Comparison of ENCODE assay signal across 8 cellular contexts in the genomic region with DNA sequence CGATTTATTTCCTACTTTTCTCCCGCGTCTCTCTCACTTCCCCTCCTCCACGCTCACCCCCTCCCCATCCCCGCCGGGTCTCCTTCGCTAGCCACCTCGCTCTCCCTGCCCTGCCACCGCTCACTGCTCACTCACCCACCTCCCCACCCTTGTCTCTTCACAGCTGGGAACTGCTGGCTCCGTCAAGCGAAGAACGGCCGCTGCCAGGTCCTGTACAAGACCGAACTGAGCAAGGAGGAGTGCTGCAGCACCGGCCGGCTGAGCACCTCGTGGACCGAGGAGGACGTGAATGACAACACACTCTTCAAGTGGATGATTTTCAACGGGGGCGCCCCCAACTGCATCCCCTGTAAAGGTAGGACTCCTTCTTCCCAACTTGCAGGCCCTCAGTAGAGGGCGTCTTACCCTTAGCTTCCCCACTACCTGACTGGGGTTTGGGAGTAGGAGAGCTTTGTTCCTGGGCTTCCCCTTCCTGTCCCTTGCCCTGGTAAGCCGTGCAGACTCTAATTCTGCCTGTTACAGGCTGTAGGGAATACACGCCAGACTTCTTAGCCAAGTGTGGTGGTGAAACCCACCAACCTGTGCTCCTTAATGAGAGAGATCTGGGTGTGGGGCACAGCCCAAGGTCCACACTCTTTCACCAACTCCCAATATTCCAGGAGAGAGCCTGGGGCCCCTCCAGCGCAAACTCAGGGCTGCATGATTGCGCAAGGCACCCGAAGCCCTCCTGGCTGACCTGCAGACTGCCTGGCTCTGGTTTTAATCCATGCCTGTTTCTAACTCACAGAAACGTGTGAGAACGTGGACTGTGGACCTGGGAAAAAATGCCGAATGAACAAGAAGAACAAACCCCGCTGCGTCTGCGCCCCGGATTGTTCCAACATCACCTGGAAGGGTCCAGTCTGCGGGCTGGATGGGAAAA. TPM values are rescaled to one million over a fixed set of nuclear protein-coding genes. Genes with fewer than 3 reads are reported as not detected.
DNase-seq lines count a peak whose midpoint lies in the region; ATAC-seq lines count a peak whose summit lies in the region.

No MANE protein-coding gene starts in this region.

- DNase-seq in 8988T (peak; percentile 50), T-helper 17 cell (no peak), mesenchymal stem cell (peak; percentile 32), ureter (ENCODE audit: low spot score) (peak; percentile 43), SIG-M5 treated with dmso at 0.1 percent for 504 hours (lab: John Stamatoyannopoulos, UW; ENCODE audit: unreplicated experiment) (no peak), NCI-H2029 (lab: John Stamatoyannopoulos, UW) (no peak)

- peak overlapping the region; percentile 9 to 89 for H2BK12ac ChIP-seq in mesenchymal stem cell (ENCODE audit: low read length in 2 of 2)

- WGBS in mesenchymal stem cell, result 39% methylated on average over 33 of the region's 35 CpGs

- peak overlapping the region in 1 of 2 experiments; percentile 75 for H3K14ac ChIP-seq in mesenchymal stem cell (ENCODE audit: low read length in 2 of 2)

- peak overlapping the region; percentile 58 to 59 for H3K18ac ChIP-seq in mesenchymal stem cell (ENCODE audit: low read depth in 1 of 2, low read length in 2 of 2)

- peaks cover 66% of the 10 kb centered on the region for H3K27me3 Mint-ChIP-seq in T-helper 17 cell

- no peak overlapping the region for H3K23ac ChIP-seq in mesenchymal stem cell (ENCODE audit: low read length in 2 of 2)

- H3K36me3 ChIP-seq in endocrine pancreas (ENCODE audit: control insufficient read depth, insufficient read depth, low read length), result no peaks in the 10 kb centered on the region
- H3K36me3 ChIP-seq in mesenchymal stem cell (ENCODE audit: control insufficient read depth in 1 of 2, insufficient read depth in 2 of 2, low read depth in 1 of 2, low read length in 2 of 2), result peaks cover 0 to 45% of the 10 kb centered on the region in 2 experiments

- ATAC-seq in GM19467 (IDR thresholded peaks at IDR 0.05; ENCODE audit: unreplicated experiment), result peak; percentile 23
- ATAC-seq in T-helper 17 cell, result peak; percentile 19

- no peak overlapping the region for H2BK120ac ChIP-seq in mesenchymal stem cell (ENCODE audit: low read depth, low read length)

- peaks cover 8% of the 10 kb centered on the region for H3K4me1 ChIP-seq in endocrine pancreas (ENCODE audit: control insufficient read depth, insufficient read depth, low read length)
- H3K4me1 ChIP-seq in mesenchymal stem cell (ENCODE audit: control insufficient read depth, insufficient read depth, low read depth, low read length), result peaks cover 12% of the 10 kb centered on the region

- no peak overlapping the region for H3K27ac ChIP-seq in mesenchymal stem cell (ENCODE audit: low read length, poor library complexity, severe bottlenecking)

- H4K8ac ChIP-seq in mesenchymal stem cell (ENCODE audit: low read length), result peak overlapping the region; percentile 38

- H3K36me3 Mint-ChIP-seq in T-helper 17 cell (ENCODE audit: low read depth), result peaks cover 12% of the 10 kb centered on the region

- H3K27me3 ChIP-seq in endocrine pancreas (ENCODE audit: control insufficient read depth, insufficient read depth, low read length), result no peaks in the 10 kb centered on the region
- H3K27me3 ChIP-seq in mesenchymal stem cell (ENCODE audit: control insufficient read depth in 1 of 2, insufficient read depth in 1 of 2, low read length in 2 of 2), result no peaks in the 10 kb centered on the region

- H3K9me3 ChIP-seq in T-helper 17 cell (ENCODE audit: control insufficient read depth, low read length, poor library complexity, severe bottlenecking) (no peaks in the 10 kb centered on the region), endocrine pancreas (ENCODE audit: control insufficient read depth, low read length) (no peaks in the 10 kb centered on the region), mesenchymal stem cell (ENCODE audit: control insufficient read depth, low read length) (no peaks in the 10 kb centered on the region)

- H3K9ac ChIP-seq in endocrine pancreas (ENCODE audit: control insufficient read depth, insufficient read depth, low read length), result no peak overlapping the region
- H3K9ac ChIP-seq in mesenchymal stem cell (ENCODE audit: low read length), result peak overlapping the region; percentile 97

- no peak overlapping the region for H2BK5ac ChIP-seq in mesenchymal stem cell (ENCODE audit: low read depth, low read length, poor library complexity, severe bottlenecking)

- H3K4me2 ChIP-seq in mesenchymal stem cell (ENCODE audit: low read length, poor library complexity, severe bottlenecking), result peak overlapping the region; percentile 91

- H4K91ac ChIP-seq in mesenchymal stem cell (ENCODE audit: low read length), result peak overlapping the region; percentile 64

- H2BK15ac ChIP-seq in mesenchymal stem cell (ENCODE audit: low read depth, poor library complexity, severe bottlenecking), result peak overlapping the region; percentile 28

- H3K4me3 ChIP-seq in endocrine pancreas (ENCODE audit: control insufficient read depth, insufficient read depth, low read length), result peak overlapping the region; percentile 87
- H3K4me3 ChIP-seq in mesenchymal stem cell (ENCODE audit: insufficient read depth in 1 of 2, low read depth in 1 of 2, low read length in 2 of 2), result peak overlapping the region; percentile 60 to 81

- H3K27ac Mint-ChIP-seq in T-helper 17 cell, result peak overlapping the region; percentile 90

- H2AFZ ChIP-seq in mesenchymal stem cell (ENCODE audit: low read depth, low read length), result peak overlapping the region; percentile 15

- H3K4ac ChIP-seq in mesenchymal stem cell (ENCODE audit: low read depth in 1 of 2, low read length in 2 of 2), result no peak overlapping the region

- H2AK5ac ChIP-seq in mesenchymal stem cell (ENCODE audit: low read length, severe bottlenecking), result no peak overlapping the region

- H3K79me1 ChIP-seq in mesenchymal stem cell (replicated peaks; ENCODE audit: low read length, poor library complexity, severe bottlenecking), result peaks cover 2% of the 10 kb centered on the region

- H3K4me1 Mint-ChIP-seq in T-helper 17 cell, result peaks cover 29% of the 10 kb centered on the region

- peak overlapping the region; percentile 98 for H3K4me3 Mint-ChIP-seq in T-helper 17 cell

RNA-seq across cellular contexts. Expression of a gene that starts 2.5 kb away (rescaled TPM):
- total RNA-seq in T-helper 17 cell (under 1 TPM in 1 of 2 donors, not detected in 1; 0.73 TPM), ureter (6.6 TPM)
- 7.0 TPM for polyA plus RNA-seq in mesenchymal stem cell (2013, experiment 1 of 2)
- polyA plus RNA-seq in mesenchymal stem cell (2013, experiment 2 of 2), result 8.1 TPM

Comparison
In these comparisons a context has a peak if more than half of its experiments do, and no peak if none do; other contexts are left out.
1. DNase-seq: peak in 8988T (single experiment), mesenchymal stem cell (single experiment) and ureter (single experiment); none in T-helper 17 cell (0 of 3), SIG-M5 treated with dmso at 0.1 percent for 504 hours (single experiment) and NCI-H2029 (single experiment).